In genomic region chr13:27955192-27955591, GRCh38 we compare ENCODE assay signal across 35 cellular contexts. TPM values are rescaled to one million over a fixed set of nuclear protein-coding genes. Genes with fewer than 3 reads are reported as not detected.
A peak's percentile ranks its signal among the peaks of the same experiment; 100 is the strongest.
DNase-seq lines count a peak whose midpoint lies in the region; ATAC-seq and TF ChIP-seq lines count a peak whose summit lies in the region.
"Had no signal": no experiment of that assay in that cellular context is flagged by ENCODE, and none has a peak within 500 bp of the region (broad histone marks: within the 10 kb centered on the region; RNA-seq: fewer than 3 reads in every experiment).

No MANE protein-coding gene starts in this region.

- TF ChIP-seq EP300 in stomach (IDR thresholded peaks at IDR 0.05): no peak

- 79% methylated on average over 9 of the region's 9 CpGs for WGBS in smooth muscle cell (ENCODE audit: low lambda C conversion rate)
- 56 to 74% (median 68%) methylated on average over 9 of the region's 9 CpGs for WGBS in stomach, 5 donors

- peak overlapping the region; percentile 16 for H3K4me3 Mint-ChIP-seq in MCF 10A (ENCODE audit: unreplicated experiment)
- H3K4me3 Mint-ChIP-seq: activated naive CD4-positive, alpha-beta T cell treated with anti-CD3 and anti-CD28 coated beads, Interleukin-2, amount 10 ng/mL, durations not matched to agents 7 days and 5 days; activated T-helper 1 cell treated with anti-CD3 and anti-CD28 coated beads, Interleukin-12 subunit alpha, Interleukin-12 subunit beta, Interleukin-2, Interleukin-4 antibody, amounts not matched to agents 30 ng/mL and 10 ng/mL and 1 ng/mL, durations not matched to agents 14 hours and 24 hours and 36 hours; stimulated activated effector memory CD8-positive, alpha-beta T cell treated with anti-CD3 and anti-CD28 coated beads, Interleukin-12 subunit alpha, Interleukin-12 subunit beta, amount 100 ng/mL, for 72 hours had no signal

- H3K27me3 ChIP-seq in breast epithelium: peaks cover 3 to 76% of the 10 kb centered on the region in 2 donors
- peaks cover 15 to 22% of the 10 kb centered on the region in 2 donors for H3K27me3 ChIP-seq in mucosa of rectum (ENCODE audit: control insufficient read depth in 2 of 2, insufficient read depth in 2 of 2, low read length in 2 of 2)
- H3K27me3 ChIP-seq in smooth muscle cell (ENCODE audit: low read depth): peaks cover 85% of the 10 kb centered on the region
- peaks cover 15 to 96% (median 71%) of the 10 kb centered on the region in 3 donors for H3K27me3 ChIP-seq in stomach

- DNase-seq in MCF 10A (ENCODE audit: unreplicated experiment): no peak
- no peak for DNase-seq in breast epithelium (ENCODE audit: low spot score in 2 of 2)
- DNase-seq in smooth muscle cell (lab: John Stamatoyannopoulos, UW; ENCODE audit: unreplicated experiment): no peak
- DNase-seq in stomach: no peak
- no peak for DNase-seq in hippocampal formation (lab: John Stamatoyannopoulos, UW)
- DNase-seq: activated CD4-positive, alpha-beta T cell treated with anti-CD3 and anti-CD28 coated beads, Interleukin-2, amount 50 U/mL, for 4 hours; activated naive CD4-positive, alpha-beta T cell treated with anti-CD3 and anti-CD28 coated beads, Interleukin-2, amount 10 ng/mL, durations not matched to agents 7 days and 5 days; AML-193; amniotic stem cell; effector CD4-positive, alpha-beta T cell; mammary epithelial cell; MM.1S; NCI-H2227 treated with DMSO at 0.1 percent for 48 hours; NK-92 treated with Interleukin-12 subunit alpha and Interleukin-12 subunit beta, amount 100 ng/mL, for 24 hours; nucleus accumbens; PC-9; stimulated activated CD4-positive, alpha-beta T cell treated with anti-CD3 and anti-CD28 coated beads, Interleukin-15, amount 100 ng/mL, for 24 hours; stimulated activated CD4-positive, alpha-beta T cell treated with anti-CD3 and anti-CD28 coated beads, Interleukin-4, amount 100 ng/mL, for 4 hours; T-helper 2 cell had no signal

- H3K4me1 ChIP-seq in breast epithelium: peaks cover 0 to under 1% of the 10 kb centered on the region in 2 donors
- H3K4me1 ChIP-seq in mucosa of rectum (ENCODE audit: control insufficient read depth in 2 of 2, insufficient read depth in 2 of 2, low read length in 2 of 2): peaks cover 11 to 34% of the 10 kb centered on the region in 2 donors
- peaks cover 4% of the 10 kb centered on the region for H3K4me1 ChIP-seq in smooth muscle cell (ENCODE audit: low read depth)
- peaks cover 18 to 65% (median 35%) of the 10 kb centered on the region in 4 donors for H3K4me1 ChIP-seq in stomach
- H3K4me1 ChIP-seq: HAP-1 had no signal

- H3K27ac Mint-ChIP-seq in MCF 10A (ENCODE audit: low read depth, unreplicated experiment): no peak overlapping the region
- H3K27ac Mint-ChIP-seq: activated naive CD4-positive, alpha-beta T cell treated with anti-CD3 and anti-CD28 coated beads, Interleukin-2, amount 10 ng/mL, durations not matched to agents 7 days and 5 days; activated T-helper 1 cell treated with anti-CD3 and anti-CD28 coated beads, Interleukin-12 subunit alpha, Interleukin-12 subunit beta, Interleukin-2, Interleukin-4 antibody, amounts not matched to agents 30 ng/mL and 10 ng/mL and 1 ng/mL, durations not matched to agents 14 hours and 24 hours and 36 hours; stimulated activated effector memory CD8-positive, alpha-beta T cell treated with anti-CD3 and anti-CD28 coated beads, Interleukin-12 subunit alpha, Interleukin-12 subunit beta, amount 100 ng/mL, for 72 hours had no signal

- no peaks in the 10 kb centered on the region for H3F3A ChIP-seq in smooth muscle cell (ENCODE audit: low read depth)

- no peaks in the 10 kb centered on the region for H3K9me3 Mint-ChIP-seq in MCF 10A (ENCODE audit: unreplicated experiment)
- H3K9me3 Mint-ChIP-seq: activated naive CD4-positive, alpha-beta T cell treated with anti-CD3 and anti-CD28 coated beads, Interleukin-2, amount 10 ng/mL, durations not matched to agents 7 days and 5 days; activated T-helper 1 cell treated with anti-CD3 and anti-CD28 coated beads, Interleukin-12 subunit alpha, Interleukin-12 subunit beta, Interleukin-2, Interleukin-4 antibody, amounts not matched to agents 30 ng/mL and 10 ng/mL and 1 ng/mL, durations not matched to agents 14 hours and 24 hours and 36 hours; stimulated activated effector memory CD8-positive, alpha-beta T cell treated with anti-CD3 and anti-CD28 coated beads, Interleukin-12 subunit alpha, Interleukin-12 subunit beta, amount 100 ng/mL, for 72 hours had no signal

- no peaks in the 10 kb centered on the region for H3K36me3 Mint-ChIP-seq in MCF 10A (ENCODE audit: insufficient read depth, unreplicated experiment)

- no peaks in the 10 kb centered on the region for H3K4me1 Mint-ChIP-seq in MCF 10A (ENCODE audit: insufficient read depth, unreplicated experiment)

- H3K9me3 ChIP-seq in breast epithelium: no peaks in the 10 kb centered on the region
- H3K9me3 ChIP-seq in mucosa of rectum (ENCODE audit: control insufficient read depth in 2 of 2, low read length in 2 of 2): no peaks in the 10 kb centered on the region
- no peaks in the 10 kb centered on the region for H3K9me3 ChIP-seq in smooth muscle cell (replicated peaks; ENCODE audit: low read depth)
- no peaks in the 10 kb centered on the region for H3K9me3 ChIP-seq in stomach
- H3K9me3 ChIP-seq: gastroesophageal sphincter, HAP-1, SK-N-SH, suprapubic skin had no signal

- ATAC-seq in GM19455 (IDR thresholded peaks at IDR 0.05; ENCODE audit: unreplicated experiment): no peak
- ATAC-seq: activated CD4-positive, CD25-positive, alpha-beta regulatory T cell treated with anti-CD3 and anti-CD28 coated beads, Interleukin-2, amount 50 U/mL, for 24 hours had no signal

- CTCF ChIA-PET in MCF 10A (lab: Yijun Ruan, JAX): interaction anchor here (1.2 to 7.1 kb wide), 7 partner anchors 13 to 593 kb away, joined by 3 to 85 read pairs (median 6); no protein-coding TSS in a partner anchor

- POLR2A ChIA-PET in MCF 10A (lab: Yijun Ruan, JAX): no interaction called here

- TF ChIP-seq POLR2A in breast epithelium (IDR thresholded peaks at IDR 0.05) (no peak), stomach (IDR thresholded peaks at IDR 0.05) (no peak)

- no TSS peak for BruUV-seq in MCF 10A (replicated peaks; lab: Mats Ljungman, UMichigan)

- peak overlapping the region in 1 of 3 donors; percentile 63 for H3K4me3 ChIP-seq in breast epithelium
- H3K4me3 ChIP-seq in mucosa of rectum (ENCODE audit: low read length in 2 of 2): peak overlapping the region; percentile 68 to 75
- H3K4me3 ChIP-seq in smooth muscle cell: peak overlapping the region; percentile 58
- peak overlapping the region in 1 of 4 donors; percentile 56 for H3K4me3 ChIP-seq in stomach
- H3K4me3 ChIP-seq: GM12878, PC-9 had no signal

- no peaks in the 10 kb centered on the region for H3K27me3 Mint-ChIP-seq in MCF 10A (ENCODE audit: insufficient read depth, unreplicated experiment)

- intact Hi-C loops in MCF 10A (cut with micrococcal nuclease): loop anchor here (2.0 to 10.0 kb wide), 3 partner anchors 180 to 580 kb away; no protein-coding TSS in a partner anchor
- intact Hi-C loops in breast epithelium (cut with DNase I; ENCODE audit: low total_unique reads): no loop called here
- intact Hi-C loops in stomach (cut with DNase I; ENCODE audit: low total_unique reads): no loop called here

- H2AFZ ChIP-seq in smooth muscle cell (ENCODE audit: low read depth): no peak overlapping the region
- H2AFZ ChIP-seq: PC-9 had no signal

- no peaks in the 10 kb centered on the region for H4K20me1 ChIP-seq in smooth muscle cell (ENCODE audit: low read depth)

- TF ChIP-seq CTCF in MCF 10A (IDR thresholded peaks at IDR 0.05; ENCODE audit: unreplicated experiment): no peak
- TF ChIP-seq CTCF in breast epithelium (IDR thresholded peaks at IDR 0.05): no peak
- TF ChIP-seq CTCF in VCaP (conservative IDR thresholded peaks at IDR 0.05): no peak
- no peak for TF ChIP-seq CTCF in smooth muscle cell (IDR thresholded peaks at IDR 0.05; ENCODE audit: borderline replicate concordance, insufficient read depth, poor library complexity, severe bottlenecking)
- TF ChIP-seq CTCF in stomach (IDR thresholded peaks at IDR 0.05): no peak

- peak overlapping the region; percentile 94 for H3K4me2 ChIP-seq in smooth muscle cell
- H3K4me2 ChIP-seq: KMS-11, PC-9 had no signal

- H3K9ac ChIP-seq in mucosa of rectum (ENCODE audit: low read depth in 1 of 2, low read length in 2 of 2) (peak overlapping the region in 1 of 2 donors; percentile 94), smooth muscle cell (ENCODE audit: low read depth) (no peak overlapping the region)
- H3K9ac ChIP-seq: KMS-11, SK-N-SH had no signal

- no peaks in the 10 kb centered on the region for H3K79me2 ChIP-seq in smooth muscle cell (ENCODE audit: low read depth)

- H3K27ac ChIP-seq in breast epithelium (no peak overlapping the region), VCaP (peak overlapping the region; percentile 87), mucosa of rectum (ENCODE audit: low read depth in 2 of 2, low read length in 2 of 2) (peak overlapping the region; percentile 95 to 98), smooth muscle cell (ENCODE audit: low read depth) (no peak overlapping the region), stomach (peak overlapping the region in 1 of 5 donors; percentile 89)
- H3K27ac ChIP-seq: gastroesophageal sphincter, KMS-11, PC-9, suprapubic skin had no signal

- H3K36me3 ChIP-seq in breast epithelium (no peaks in the 10 kb centered on the region), mucosa of rectum (ENCODE audit: control insufficient read depth in 2 of 2, insufficient read depth in 2 of 2, low read length in 2 of 2) (no peaks in the 10 kb centered on the region), smooth muscle cell (ENCODE audit: low read depth) (no peaks in the 10 kb centered on the region), stomach (no peaks in the 10 kb centered on the region)
- H3K36me3 ChIP-seq: gastroesophageal sphincter, HAP-1, suprapubic skin had no signal

RNA-seq across cellular contexts. Expression of gene CDX2, which starts 13.9 kb away (rescaled TPM):
- total RNA-seq in MCF 10A (2022) (not detected in 2 replicates), breast epithelium (under 1 TPM in 1 of 3 donors, not detected in 2; 0.33 TPM), smooth muscle cell (0.04 and 0.18 TPM in 2 replicates), stomach (100 to 1,000 TPM in 1 of 5 donors, 1 to 10 TPM in 1, not detected in 3; 2.4 to 106 TPM)
- polyA plus RNA-seq in smooth muscle cell (0.31 and 0.45 TPM in 2 replicates), stomach (under 1 TPM in 2 of 3 donors, not detected in 1; 0.03 to 0.12 TPM)
- total RNA-seq: activated T-helper 1 cell treated with anti-CD3 and anti-CD28 coated beads, Interleukin-12 subunit alpha, Interleukin-12 subunit beta, Interleukin-2, Interleukin-4 antibody, amounts not matched to agents 30 ng/mL and 10 ng/mL and 1 ng/mL, durations not matched to agents 14 hours and 24 hours and 36 hours; gastroesophageal sphincter; mammary epithelial cell; PC-9; pulmonary artery endothelial cell; Right ventricle myocardium inferior; suprapubic skin; ureter had no signal
- polyA plus RNA-seq: GM12878, mammary epithelial cell, SK-N-SH had no signal

RNA-seq across cellular contexts. Expression of gene URAD, which starts 33.3 kb away (rescaled TPM):
- total RNA-seq in MCF 10A (2022) (not detected in 2 replicates), breast epithelium (1 to 10 TPM in 1 of 3 donors, under 1 TPM in 1, not detected in 1; 0.32 to 1.3 TPM), smooth muscle cell (not detected in 2 replicates), stomach (100 to 1,000 TPM in 1 of 5 donors, 1 to 10 TPM in 1, not detected in 3; 1.1 to 165 TPM)
- polyA plus RNA-seq in smooth muscle cell (not detected in 2 replicates), stomach (under 1 TPM in 1 of 3 donors, not detected in 2; 0.13 TPM)
- total RNA-seq: activated T-helper 1 cell treated with anti-CD3 and anti-CD28 coated beads, Interleukin-12 subunit alpha, Interleukin-12 subunit beta, Interleukin-2, Interleukin-4 antibody, amounts not matched to agents 30 ng/mL and 10 ng/mL and 1 ng/mL, durations not matched to agents 14 hours and 24 hours and 36 hours; gastroesophageal sphincter; GM12878; mammary epithelial cell; mucosa of gallbladder; PC-9; pulmonary artery endothelial cell; Right ventricle myocardium inferior; suprapubic skin; ureter had no signal
- polyA plus RNA-seq: GM12878, mammary epithelial cell, SK-N-SH had no signal

RNA-seq across cellular contexts. Expression of gene PDX1, which starts 35.4 kb away (rescaled TPM):
- total RNA-seq in MCF 10A (2022) (0.17 and 0.35 TPM in 2 replicates), breast epithelium (not detected), smooth muscle cell (not detected in 2 replicates), stomach (under 1 TPM in 2 of 5 donors, not detected in 3; 0.29 to 0.92 TPM)
- polyA plus RNA-seq in smooth muscle cell (not detected in 2 replicates), stomach (1 to 10 TPM in 2 of 3 donors, under 1 TPM in 1; 0.13 to 1.8 (median 1.2) TPM)
- total RNA-seq: activated T-helper 1 cell treated with anti-CD3 and anti-CD28 coated beads, Interleukin-12 subunit alpha, Interleukin-12 subunit beta, Interleukin-2, Interleukin-4 antibody, amounts not matched to agents 30 ng/mL and 10 ng/mL and 1 ng/mL, durations not matched to agents 14 hours and 24 hours and 36 hours; gastroesophageal sphincter; GM12878; mammary epithelial cell; PC-9; pulmonary artery endothelial cell; Right ventricle myocardium inferior; suprapubic skin; ureter had no signal
- polyA plus RNA-seq: mammary epithelial cell, SK-N-SH had no signal

Comparison
In these comparisons a context has a peak if more than half of its experiments do, and no peak if none do; other contexts are left out.
1. H3K27ac ChIP-seq: peak in VCaP (single experiment) and mucosa of rectum (2 of 2); none in breast epithelium (0 of 2) and smooth muscle cell (single experiment).